In genomic region chr18:80213173-80213572, GRCh38 we compare ENCODE assay signal across 16 cellular contexts. TPM values are rescaled to one million over a fixed set of nuclear protein-coding genes. Genes with fewer than 3 reads are reported as not detected.
DNase-seq lines count a peak whose midpoint lies in the region; ATAC-seq and TF ChIP-seq lines count a peak whose summit lies in the region.
"Had no signal": no experiment of that assay in that cellular context is flagged by ENCODE, and none has a peak within 500 bp of the region (broad histone marks: within the 10 kb centered on the region; RNA-seq: fewer than 3 reads in every experiment).

No MANE protein-coding gene starts in this region.

- no peak overlapping the region for H2BK15ac ChIP-seq in mesenchymal stem cell (ENCODE audit: low read depth, poor library complexity, severe bottlenecking)

- no peak for TF ChIP-seq CTCF in uterus (IDR thresholded peaks at IDR 0.05)

- no peak overlapping the region for H2AFZ ChIP-seq in mesenchymal stem cell (ENCODE audit: low read depth, low read length)

- H3K23ac ChIP-seq in mesenchymal stem cell (ENCODE audit: low read length in 2 of 2): no peak overlapping the region

- no peak overlapping the region for H2BK12ac ChIP-seq in mesenchymal stem cell (ENCODE audit: low read length in 2 of 2)

- H3K9me3 ChIP-seq in mesenchymal stem cell (ENCODE audit: control insufficient read depth, low read length) (no peaks in the 10 kb centered on the region), uterus (no peaks in the 10 kb centered on the region)
- H3K9me3 ChIP-seq: thoracic aorta had no signal

- H3K4me2 ChIP-seq in mesenchymal stem cell (ENCODE audit: low read length, poor library complexity, severe bottlenecking): no peak overlapping the region

- H3K9ac ChIP-seq in mesenchymal stem cell (ENCODE audit: low read length): no peak overlapping the region

- no peaks in the 10 kb centered on the region for H3K36me3 ChIP-seq in mesenchymal stem cell (ENCODE audit: control insufficient read depth in 1 of 2, insufficient read depth in 2 of 2, low read depth in 1 of 2, low read length in 2 of 2)
- H3K36me3 ChIP-seq in uterus: no peaks in the 10 kb centered on the region
- H3K36me3 ChIP-seq: left lung, thoracic aorta had no signal

- H3K14ac ChIP-seq in mesenchymal stem cell (ENCODE audit: low read length in 2 of 2): no peak overlapping the region

- intact Hi-C loops in uterus (cut with DNase I; ENCODE audit: low total_unique reads): no loop called here

- peak; percentile 72 for ATAC-seq in GM18907 (IDR thresholded peaks at IDR 0.05; ENCODE audit: unreplicated experiment)
- peak; percentile 71 for ATAC-seq in GM21786 (IDR thresholded peaks at IDR 0.05; ENCODE audit: unreplicated experiment)
- peak; percentile 82 for ATAC-seq in HG03354 (IDR thresholded peaks at IDR 0.05; ENCODE audit: poor library complexity, severe bottlenecking, unreplicated experiment)
- ATAC-seq: activated CD8-positive, alpha-beta T cell treated with anti-CD3 and anti-CD28 coated beads for 36 hours; left lung had no signal

- no peak overlapping the region for H4K91ac ChIP-seq in mesenchymal stem cell (ENCODE audit: low read length)

- H3K4ac ChIP-seq in mesenchymal stem cell (ENCODE audit: low read depth in 1 of 2, low read length in 2 of 2): no peak overlapping the region

- 92% methylated on average over 2 of the region's 2 CpGs for WGBS in mesenchymal stem cell

- H2BK120ac ChIP-seq in mesenchymal stem cell (ENCODE audit: low read depth, low read length): no peak overlapping the region

- H3K4me3 ChIP-seq in mesenchymal stem cell (ENCODE audit: insufficient read depth in 1 of 2, low read depth in 1 of 2, low read length in 2 of 2) (no peak overlapping the region), uterus (no peak overlapping the region)
- H3K4me3 ChIP-seq: left lung, thoracic aorta had no signal

- H3K18ac ChIP-seq in mesenchymal stem cell (ENCODE audit: low read depth in 1 of 2, low read length in 2 of 2): no peak overlapping the region

- H3K79me1 ChIP-seq in mesenchymal stem cell (replicated peaks; ENCODE audit: low read length, poor library complexity, severe bottlenecking): peaks cover 10% of the 10 kb centered on the region

- DNase-seq in mesenchymal stem cell: peak; percentile 10
- no peak for DNase-seq in NCI-H1105 (lab: John Stamatoyannopoulos, UW)
- DNase-seq in uterus: no peak
- no peak for DNase-seq in 8988T
- no peak for DNase-seq in stimulated activated CD4-positive, alpha-beta T cell treated with anti-CD3 and anti-CD28 coated beads, Interleukin-2, amount 100 ng/mL, for 24 hours
- DNase-seq: activated CD8-positive, alpha-beta T cell treated with anti-CD3 and anti-CD28 coated beads for 36 hours; central memory CD4-positive, alpha-beta T cell; GF-D8; left lung; NCI-H1436 treated with DMSO at 0.1 percent for 48 hours; NCI-H510A treated with DMSO at 0.1 percent for 48 hours had no signal

- H4K8ac ChIP-seq in mesenchymal stem cell (ENCODE audit: low read length): no peak overlapping the region

- H3K27me3 ChIP-seq in mesenchymal stem cell (ENCODE audit: control insufficient read depth in 1 of 2, insufficient read depth in 1 of 2, low read length in 2 of 2) (peaks cover 0 to 4% of the 10 kb centered on the region in 2 experiments), uterus (no peaks in the 10 kb centered on the region)
- H3K27me3 ChIP-seq: left lung had no signal

- TF ChIP-seq POLR2A in uterus (IDR thresholded peaks at IDR 0.05): no peak

- no peak overlapping the region for H2BK5ac ChIP-seq in mesenchymal stem cell (ENCODE audit: low read depth, low read length, poor library complexity, severe bottlenecking)

- H3K4me1 ChIP-seq in mesenchymal stem cell (ENCODE audit: control insufficient read depth, insufficient read depth, low read depth, low read length) (peaks cover 2% of the 10 kb centered on the region), uterus (no peaks in the 10 kb centered on the region)
- H3K4me1 ChIP-seq: left lung had no signal

- H3K27ac ChIP-seq in mesenchymal stem cell (ENCODE audit: low read length, poor library complexity, severe bottlenecking) (peak overlapping the region; percentile 20), uterus (no peak overlapping the region)
- H3K27ac ChIP-seq: left lung, thoracic aorta had no signal

- no peak overlapping the region for H2AK5ac ChIP-seq in mesenchymal stem cell (ENCODE audit: low read length, severe bottlenecking)

RNA-seq across cellular contexts. Expression of gene PARD6G, which starts 34.1 kb away (rescaled TPM):
- 6.2 TPM for polyA plus RNA-seq in mesenchymal stem cell (2013, experiment 1 of 2)
- polyA plus RNA-seq in mesenchymal stem cell (2013, experiment 2 of 2): 7.1 TPM
- total RNA-seq in uterus: 10 to 100 TPM in 3 of 4 donors, 1 to 10 TPM in 1; 4.6 to 15.9 (median 11.9) TPM
- polyA plus RNA-seq: CD14-positive monocyte had no signal
